ENCODE assay signal across 8 cellular contexts in genomic region chr15:35519536-35520149, GRCh38. TPM values are rescaled to one million over a fixed set of nuclear protein-coding genes. Genes with fewer than 3 reads are reported as not detected.
DNase-seq lines count a peak whose midpoint lies in the region; ATAC-seq and FAIRE-seq lines count a peak whose summit lies in the region.

No MANE protein-coding gene starts in this region.

- ATAC-seq in HG03460 (IDR thresholded peaks at IDR 0.05; ENCODE audit: unreplicated experiment) = peak; percentile 79

- DNase-seq in AG08395 (ENCODE audit: low spot score) = peak; percentile 32
- DNase-seq in GM18507 (ENCODE audit: extremely low spot score, insufficient read length, low read depth) = no peak
- DNase-seq in NCI-H748 treated with DMSO at 0.1 percent for 48 hours (lab: John Stamatoyannopoulos, UW) = peak; percentile 5
- peak; percentile 48 to 74 for DNase-seq in dermis microvascular lymphatic vessel endothelial cell (ENCODE audit: low read depth in 2 of 2)
- peak; percentile 63 for DNase-seq in myocyte (ENCODE audit: low read depth)
- no peak for DNase-seq in nucleus accumbens (lab: John Stamatoyannopoulos, UW)
- no peak for DNase-seq in activated CD8-positive, alpha-beta memory T cell treated with anti-CD3 and anti-CD28 coated beads for 24 hours

- peak; percentile 66 for FAIRE-seq in GM18507 (lab: Jason Lieb, UNC)

RNA-seq across cellular contexts. Expression of gene DPH6, which starts 26.3 kb away (rescaled TPM):
- 10.3 and 10.9 TPM in 2 replicates for total RNA-seq in dermis microvascular lymphatic vessel endothelial cell
- 10.9 and 14.9 TPM in 2 replicates for total RNA-seq in myocyte
- 8.5 TPM for polyA plus RNA-seq in myocyte (2012)

Comparison
In these comparisons a context has a peak if more than half of its experiments do, and no peak if none do; other contexts are left out.
1. DNase-seq: peak in AG08395 (single experiment), NCI-H748 treated with DMSO at 0.1 percent for 48 hours (single experiment), dermis microvascular lymphatic vessel endothelial cell (2 of 2) and myocyte (single experiment); none in GM18507 (single experiment), nucleus accumbens (0 of 56) and activated CD8-positive, alpha-beta memory T cell treated with anti-CD3 and anti-CD28 coated beads for 24 hours (single experiment).